Comparison of ENCODE assay signal across 8 cellular contexts in genomic region chr3:30693470-30694120, GRCh38.
DNase-seq lines count a peak whose midpoint lies in the region; ATAC-seq, FAIRE-seq and TF ChIP-seq lines count a peak whose summit lies in the region.

No MANE protein-coding gene starts in this region.

- TF ChIP-seq POLR2A in HCT116 (IDR thresholded peaks at IDR 0.05; ENCODE audit: borderline replicate concordance, extremely low read depth, insufficient read depth, insufficient read length) = no peak

- TF ChIP-seq CTCF in GM10266 (IDR thresholded peaks at IDR 0.05; ENCODE audit: control insufficient read depth, insufficient read depth, low read depth, missing control alignments) (peak; percentile 70), HCT116 (IDR thresholded peaks at IDR 0.05 in 2 of 3, conservative IDR thresholded peaks at IDR 0.05 in 1 of 3; ENCODE audit: borderline replicate concordance in 1 of 3, insufficient read depth in 1 of 3, low read depth in 2 of 3, low read length in 2 of 3) (peak; percentile 62 to 85 (median 67); a peak in 5 of 6 replicates), mammary epithelial cell (conservative IDR thresholded peaks at IDR 0.05 in 1 of 2, IDR thresholded peaks at IDR 0.05 in 1 of 2; ENCODE audit: extremely low read depth in 1 of 2, insufficient read depth in 1 of 2, low read depth in 1 of 2, low read length in 2 of 2) (peak; percentile 74 to 82)

- H4K20me1 ChIP-seq in HCT116 (ENCODE audit: insufficient read depth) (no peaks in the 10 kb centered on the region; the same call in 1 of the 2 replicates), mammary epithelial cell (ENCODE audit: insufficient read depth, low read length) (no peaks in the 10 kb centered on the region)

- POLR2A ChIA-PET in HCT116 (lab: Charles Lee) = no interaction called here

- DNase-seq in 8988T (peak; percentile 29), GM10266 (ENCODE audit: extremely low spot score) (peak; percentile 53), HCT116 (ENCODE audit: low read depth, low spot score) (peak; percentile 40), LoVo (ENCODE audit: low spot score) (peak; percentile 46), SK-N-DZ (ENCODE audit: low spot score) (peak; percentile 80), mammary epithelial cell (peak; percentile 41)
- DNase-seq in stimulated activated CD8-positive, alpha-beta memory T cell treated with anti-CD3 and anti-CD28 coated beads, Interleukin-12 subunit alpha, Interleukin-12 subunit beta, amount 100 ng/mL, for 4 hours (ENCODE audit: low read depth) = peak; percentile 14

- ATAC-seq in HCT116 = peak; percentile 70

- CTCF ChIA-PET in HCT116 (lab: Charles Lee) = interaction anchor here (0.7 to 1.7 kb wide), 16 partner anchors 9 to 681 kb away, joined by 3 to 14 read pairs (median 4); no protein-coding TSS in a partner anchor
- CTCF ChIA-PET in mammary epithelial cell (lab: Charles Lee; ENCODE audit: low non-redundant PET) = interaction anchor here (0.5 to 0.8 kb wide), 3 partner anchors 514 to 1656 kb away, joined by 3 to 4 read pairs (median 3); no protein-coding TSS in a partner anchor

- in situ Hi-C loops in mammary epithelial cell (cut with MboI; ENCODE audit: low sequenced_read_pairs in 2 of 2) = loop anchor here in 1 of 2 donors (25.0 kb wide), 1 partner anchor 581 kb away; no protein-coding TSS in a partner anchor

- RAD21 ChIA-PET in HCT116 (lab: Charles Lee; ENCODE audit: low non-redundant PET in 1 of 2, low total read pairs in 2 of 2, uncharacterized antibody in 2 of 2, unreplicated experiment in 2 of 2) = interaction anchor here (0.6 to 1.7 kb wide), 6 partner anchors 15 to 651 kb away, joined by 3 to 5 read pairs (median 4); no protein-coding TSS in a partner anchor

- TF ChIP-seq RAD21 in HCT116 (IDR thresholded peaks at IDR 0.05; ENCODE audit: low read depth) = peak; percentile 97

- H3K36me3 ChIP-seq in HCT116 (ENCODE audit: control insufficient read depth in 1 of 2, insufficient read depth in 2 of 2, low read length in 2 of 2) = peaks cover 24 to 54% of the 10 kb centered on the region in 2 experiments
- H3K36me3 ChIP-seq in mammary epithelial cell (ENCODE audit: insufficient read depth, low read length) = peaks cover 63% of the 10 kb centered on the region

- H2AFZ ChIP-seq in HCT116 (ENCODE audit: low read depth, low read length, poor library complexity, severe bottlenecking) = no peak overlapping the region
- no peak overlapping the region for H2AFZ ChIP-seq in mammary epithelial cell (ENCODE audit: low read depth, low read length)

- intact Hi-C loops in HCT116 (cut with micrococcal nuclease) (loop anchor here (1.0 kb wide), 4 partner anchors 374 to 651 kb away; no protein-coding TSS in a partner anchor), mammary epithelial cell (cut with micrococcal nuclease) (loop anchor here (1.0 to 5.0 kb wide), 7 partner anchors 55 to 651 kb away; partner anchors contain the start of gene TGFBR2)

- WGBS in mammary epithelial cell (ENCODE audit: low coverage, missing lambda C conversion rate) = 9% methylated on average over 2 of the region's 2 CpGs

- peaks cover 19 to 31% of the 10 kb centered on the region in 2 experiments for H3K4me1 ChIP-seq in HCT116 (ENCODE audit: control insufficient read depth in 1 of 2, insufficient read depth in 2 of 2, low read length in 2 of 2)
- H3K4me1 ChIP-seq in mammary epithelial cell (ENCODE audit: insufficient read depth, low read length) = peaks cover 24% of the 10 kb centered on the region

- H3K4me2 ChIP-seq in HCT116 (ENCODE audit: low read length) (no peak overlapping the region), mammary epithelial cell (ENCODE audit: insufficient read depth, low read depth, low read length) (no peak overlapping the region)

- H3K27ac ChIP-seq in HCT116 (ENCODE audit: low read depth, low read length) = no peak overlapping the region; the same call in 1 of the 2 replicates
- no peak overlapping the region for H3K27ac ChIP-seq in mammary epithelial cell (ENCODE audit: insufficient read depth, low read depth, low read length)

- peaks cover 27% of the 10 kb centered on the region for H3K79me2 ChIP-seq in HCT116 (ENCODE audit: insufficient read depth, low read length)
- peaks cover 45% of the 10 kb centered on the region for H3K79me2 ChIP-seq in mammary epithelial cell (ENCODE audit: insufficient read depth, low read length)

- H3K4me3 ChIP-seq in HCT116 (replicated peaks in 1 of 2; ENCODE audit: low read depth in 1 of 2, low read length in 2 of 2) = no peak overlapping the region
- H3K4me3 ChIP-seq in mammary epithelial cell (replicated peaks in 1 of 3; ENCODE audit: insufficient read depth in 1 of 3, low read depth in 2 of 3, low read length in 3 of 3) = no peak overlapping the region

- no peaks in the 10 kb centered on the region for H3K27me3 ChIP-seq in HCT116 (ENCODE audit: insufficient read depth, low read length)
- no peaks in the 10 kb centered on the region for H3K27me3 ChIP-seq in mammary epithelial cell (ENCODE audit: insufficient read depth, low read length)

- H3K9me2 ChIP-seq in HCT116 (ENCODE audit: insufficient read depth) = no peaks in the 10 kb centered on the region

- dilution Hi-C loops in mammary epithelial cell (cut with HindIII; ENCODE audit: low sequenced_read_pairs) = no loop called here

- H3K9me3 ChIP-seq in HCT116 (ENCODE audit: control insufficient read depth in 1 of 2, insufficient read depth in 1 of 2, low read depth in 1 of 2, low read length in 2 of 2) (no peaks in the 10 kb centered on the region), mammary epithelial cell (replicated peaks; ENCODE audit: insufficient read depth, low read length) (no peaks in the 10 kb centered on the region)

- BruUV-seq in HCT116 (replicated peaks; lab: Mats Ljungman, UMichigan) (no TSS peak), mammary epithelial cell (replicated peaks; lab: Mats Ljungman, UMichigan) (TSS peak; percentile 35)

- H3K9ac ChIP-seq in HCT116 (ENCODE audit: low read length) (no peak overlapping the region), mammary epithelial cell (ENCODE audit: insufficient read depth, low read length) (no peak overlapping the region)

- FAIRE-seq in islet of Langerhans (lab: Jason Lieb, UNC) = peak; percentile 94

TF ChIP-seq in HCT116, 20 proteins besides CTCF, POLR2A, EP300 and RAD21:
- TF ChIP-seq EGR1 (IDR thresholded peaks at IDR 0.05; ENCODE audit: low read depth) (0 out of 2 replicates have a peak, but pooled peaks have one; percentile 14), EZH2 (IDR thresholded peaks at IDR 0.05) (no peak), EZH2phosphoT487 (IDR thresholded peaks at IDR 0.05; ENCODE audit: borderline replicate concordance) (no peak), SRF (IDR thresholded peaks at IDR 0.05; ENCODE audit: low read depth) (peak; percentile 28; the same call in 1 of the 2 replicates), SIN3A (IDR thresholded peaks at IDR 0.05; ENCODE audit: low read depth) (0 out of 2 replicates have a peak, but pooled peaks have one; percentile 37), CBX3 (IDR thresholded peaks at IDR 0.05; ENCODE audit: low read depth) (0 out of 2 replicates have a peak, but pooled peaks have one; percentile 18)
TF ChIP-seq in HCT116: peak in this region for 4.

Comparison
In these comparisons a context has a peak if more than half of its experiments do, and no peak if none do; other contexts are left out.
1. DNase-seq: peak in every context shown above with its lines; median percentile 80 in SK-N-DZ; 53 in GM10266; 46 in LoVo; 41 in mammary epithelial cell; 40 in HCT116; 29 in 8988T; 14 in stimulated activated CD8-positive, alpha-beta memory T cell treated with anti-CD3 and anti-CD28 coated beads, Interleukin-12 subunit alpha, Interleukin-12 subunit beta, amount 100 ng/mL, for 4 hours.